Comparison of ENCODE assay signal across 8 cellular contexts in the genomic region with DNA sequence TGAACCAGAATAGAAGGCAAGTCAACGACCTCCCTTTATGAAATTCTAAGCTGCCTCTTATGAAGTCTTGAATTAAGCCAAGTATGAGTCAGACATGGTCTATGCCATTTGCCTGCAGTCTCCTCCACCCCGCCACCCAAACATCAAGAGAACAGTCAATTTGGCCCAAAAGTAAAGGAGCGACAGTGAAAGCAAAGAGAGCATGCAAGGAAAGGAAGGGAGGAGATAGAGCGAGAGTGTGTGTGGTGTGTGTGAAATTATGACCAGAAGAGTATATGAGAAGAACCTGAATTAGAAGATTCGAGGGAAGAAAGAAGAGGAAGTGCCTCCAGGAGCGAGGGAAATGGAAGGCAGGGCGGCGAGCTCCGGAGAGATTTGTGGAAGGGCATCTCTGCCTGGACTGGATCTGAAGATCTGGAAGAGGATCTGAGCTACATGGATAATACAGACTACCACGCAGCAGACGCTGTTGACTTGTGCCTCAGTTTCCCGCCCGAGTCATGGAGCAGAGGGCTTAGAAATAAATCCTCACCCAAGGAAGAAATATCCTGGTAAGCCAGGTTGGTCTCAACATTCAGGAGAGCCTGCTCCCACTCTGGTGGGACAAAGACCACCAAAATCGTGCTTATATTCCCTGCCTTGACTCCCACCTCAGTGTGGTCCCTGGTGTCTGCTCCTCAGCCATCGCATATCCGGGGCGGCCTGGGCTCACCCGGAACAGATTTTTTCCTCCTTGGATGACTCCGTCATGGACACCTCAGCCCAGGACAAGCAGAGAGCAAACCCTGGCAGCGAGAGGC. TPM values are rescaled to one million over a fixed set of nuclear protein-coding genes. Genes with fewer than 3 reads are reported as not detected.
A peak's percentile ranks its signal among the peaks of the same experiment; 100 is the strongest.
DNase-seq lines count a peak whose midpoint lies in the region; ATAC-seq, FAIRE-seq and TF ChIP-seq lines count a peak whose summit lies in the region.

No MANE protein-coding gene starts in this region.

- H3K27ac Mint-ChIP-seq in WTC11 = peak overlapping the region; percentile 95

- no peaks in the 10 kb centered on the region for H3K36me3 ChIP-seq in pancreas

- CTCF ChIA-PET in WTC11 (lab: Charles Lee) = interaction anchor here (0.8 to 1.7 kb wide), 3 partner anchors 11 to 139 kb away, joined by 3 to 7 read pairs (median 3); no protein-coding TSS in a partner anchor

- ATAC-seq in WTC11 (no peak), pancreas (peak; percentile 8 to 73 (median 44))

- H3K27me3 ChIP-seq in pancreas = no peaks in the 10 kb centered on the region

- intact Hi-C loops in pancreas (cut with DNase I) = no loop called here

- DNase-seq in HT1080 (ENCODE audit: low read depth) (peak; percentile 23), WTC11 (ENCODE audit: low spot score) (no peak), fibroblast of villous mesenchyme (ENCODE audit: low read depth) (no peak), pancreas (peak in 2 of 6 donors; percentile 13 to 62), retina (no peak), NCI-H2107 (lab: John Stamatoyannopoulos, UW) (no peak), mesenteric fat pad (ENCODE audit: low spot score) (no peak)

- H3K27me3 Mint-ChIP-seq in WTC11 (ENCODE audit: low read depth) = no peaks in the 10 kb centered on the region; the same call in 1 of the 2 replicates

- H3K4me1 ChIP-seq in pancreas = peaks cover 0 to 22% (median 15%) of the 10 kb centered on the region in 3 donors

- H3K4me3 ChIP-seq in GM12875 (ENCODE audit: low read depth, low read length) (peak overlapping the region; percentile 100), fibroblast of villous mesenchyme (ENCODE audit: low read depth, low read length) (peak overlapping the region; percentile 100), pancreas (peak overlapping the region; percentile 47 to 98 (median 86))

- no peak for TF ChIP-seq CTCF in GM12875 (IDR thresholded peaks at IDR 0.05; ENCODE audit: borderline replicate concordance, insufficient read depth, low read depth, low read length)
- no peak for TF ChIP-seq CTCF in WTC11 (IDR thresholded peaks at IDR 0.05)
- TF ChIP-seq CTCF in fibroblast of villous mesenchyme (IDR thresholded peaks at IDR 0.05; ENCODE audit: insufficient read depth, low read depth, low read length) = no peak
- no peak for TF ChIP-seq CTCF in pancreas (IDR thresholded peaks at IDR 0.05)

- FAIRE-seq in pancreas (lab: Jason Lieb, UNC) = no peak

- H3K4me3 Mint-ChIP-seq in WTC11 = peak overlapping the region; percentile 93

- POLR2A ChIA-PET in WTC11 (lab: Charles Lee) = no interaction called here

- H3K9me3 ChIP-seq in pancreas = no peaks in the 10 kb centered on the region

- peak overlapping the region; percentile 67 to 86 (median 82) for H3K27ac ChIP-seq in pancreas

- H3K9me3 Mint-ChIP-seq in WTC11 = no peaks in the 10 kb centered on the region

- peaks cover 16% of the 10 kb centered on the region for H3K4me1 Mint-ChIP-seq in WTC11

- 2% methylated on average over 20 of the region's 20 CpGs for WGBS in pancreas, 2 donors

- H3K36me3 Mint-ChIP-seq in WTC11 = peaks cover 30% of the 10 kb centered on the region

TF ChIP-seq in WTC11, 78 proteins besides CTCF, POLR2A, EP300 and RAD21:
- TF ChIP-seq ETV6 (CRISPR knock-in tag; IDR thresholded peaks at IDR 0.05) (no peak), MYBL2 (CRISPR knock-in tag; IDR thresholded peaks at IDR 0.05) (no peak), SMAD3 (CRISPR knock-in tag; IDR thresholded peaks at IDR 0.05; ENCODE audit: borderline replicate concordance) (no peak), TP53 (CRISPR knock-in tag; IDR thresholded peaks at IDR 0.05) (no peak), TEAD1 (CRISPR knock-in tag; IDR thresholded peaks at IDR 0.05) (no peak), JUN (CRISPR knock-in tag; IDR thresholded peaks at IDR 0.05) (no peak), ZNF423 (CRISPR knock-in tag; IDR thresholded peaks at IDR 0.05) (no peak), CBFB (CRISPR knock-in tag; IDR thresholded peaks at IDR 0.05; ENCODE audit: low read depth) (no peak)
- TF ChIP-seq, protein P1, sequence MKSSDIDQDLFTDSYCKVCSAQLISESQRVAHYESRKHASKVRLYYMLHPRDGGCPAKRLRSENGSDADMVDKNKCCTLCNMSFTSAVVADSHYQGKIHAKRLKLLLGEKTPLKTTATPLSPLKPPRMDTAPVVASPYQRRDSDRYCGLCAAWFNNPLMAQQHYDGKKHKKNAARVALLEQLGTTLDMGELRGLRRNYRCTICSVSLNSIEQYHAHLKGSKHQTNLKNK (CRISPR knock-in tag; IDR thresholded peaks at IDR 0.05) = no peak
- TF ChIP-seq, protein P2, sequence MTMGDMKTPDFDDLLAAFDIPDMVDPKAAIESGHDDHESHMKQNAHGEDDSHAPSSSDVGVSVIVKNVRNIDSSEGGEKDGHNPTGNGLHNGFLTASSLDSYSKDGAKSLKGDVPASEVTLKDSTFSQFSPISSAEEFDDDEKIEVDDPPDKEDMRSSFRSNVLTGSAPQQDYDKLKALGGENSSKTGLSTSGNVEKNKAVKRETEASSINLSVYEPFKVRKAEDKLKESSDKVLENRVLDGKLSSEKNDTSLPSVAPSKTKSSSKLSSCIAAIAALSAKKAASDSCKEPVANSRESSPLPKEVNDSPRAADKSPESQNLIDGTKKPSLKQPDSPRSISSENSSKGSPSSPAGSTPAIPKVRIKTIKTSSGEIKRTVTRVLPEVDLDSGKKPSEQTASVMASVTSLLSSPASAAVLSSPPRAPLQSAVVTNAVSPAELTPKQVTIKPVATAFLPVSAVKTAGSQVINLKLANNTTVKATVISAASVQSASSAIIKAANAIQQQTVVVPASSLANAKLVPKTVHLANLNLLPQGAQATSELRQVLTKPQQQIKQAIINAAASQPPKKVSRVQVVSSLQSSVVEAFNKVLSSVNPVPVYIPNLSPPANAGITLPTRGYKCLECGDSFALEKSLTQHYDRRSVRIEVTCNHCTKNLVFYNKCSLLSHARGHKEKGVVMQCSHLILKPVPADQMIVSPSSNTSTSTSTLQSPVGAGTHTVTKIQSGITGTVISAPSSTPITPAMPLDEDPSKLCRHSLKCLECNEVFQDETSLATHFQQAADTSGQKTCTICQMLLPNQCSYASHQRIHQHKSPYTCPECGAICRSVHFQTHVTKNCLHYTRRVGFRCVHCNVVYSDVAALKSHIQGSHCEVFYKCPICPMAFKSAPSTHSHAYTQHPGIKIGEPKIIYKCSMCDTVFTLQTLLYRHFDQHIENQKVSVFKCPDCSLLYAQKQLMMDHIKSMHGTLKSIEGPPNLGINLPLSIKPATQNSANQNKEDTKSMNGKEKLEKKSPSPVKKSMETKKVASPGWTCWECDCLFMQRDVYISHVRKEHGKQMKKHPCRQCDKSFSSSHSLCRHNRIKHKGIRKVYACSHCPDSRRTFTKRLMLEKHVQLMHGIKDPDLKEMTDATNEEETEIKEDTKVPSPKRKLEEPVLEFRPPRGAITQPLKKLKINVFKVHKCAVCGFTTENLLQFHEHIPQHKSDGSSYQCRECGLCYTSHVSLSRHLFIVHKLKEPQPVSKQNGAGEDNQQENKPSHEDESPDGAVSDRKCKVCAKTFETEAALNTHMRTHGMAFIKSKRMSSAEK (CRISPR knock-in tag; IDR thresholded peaks at IDR 0.05; ENCODE audit: borderline replicate concordance) = no peak
- TF ChIP-seq, protein P3, sequence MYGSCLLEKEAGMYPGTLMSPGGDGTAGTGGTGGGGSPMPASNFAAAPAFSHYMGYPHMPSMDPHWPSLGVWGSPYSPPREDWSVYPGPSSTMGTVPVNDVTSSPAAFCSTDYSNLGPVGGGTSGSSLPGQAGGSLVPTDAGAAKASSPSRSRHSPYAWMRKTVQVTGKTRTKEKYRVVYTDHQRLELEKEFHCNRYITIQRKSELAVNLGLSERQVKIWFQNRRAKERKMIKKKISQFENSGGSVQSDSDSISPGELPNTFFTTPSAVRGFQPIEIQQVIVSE (CRISPR knock-in tag; IDR thresholded peaks at IDR 0.05; ENCODE audit: borderline replicate concordance) = no peak
- TF ChIP-seq, protein P4, sequence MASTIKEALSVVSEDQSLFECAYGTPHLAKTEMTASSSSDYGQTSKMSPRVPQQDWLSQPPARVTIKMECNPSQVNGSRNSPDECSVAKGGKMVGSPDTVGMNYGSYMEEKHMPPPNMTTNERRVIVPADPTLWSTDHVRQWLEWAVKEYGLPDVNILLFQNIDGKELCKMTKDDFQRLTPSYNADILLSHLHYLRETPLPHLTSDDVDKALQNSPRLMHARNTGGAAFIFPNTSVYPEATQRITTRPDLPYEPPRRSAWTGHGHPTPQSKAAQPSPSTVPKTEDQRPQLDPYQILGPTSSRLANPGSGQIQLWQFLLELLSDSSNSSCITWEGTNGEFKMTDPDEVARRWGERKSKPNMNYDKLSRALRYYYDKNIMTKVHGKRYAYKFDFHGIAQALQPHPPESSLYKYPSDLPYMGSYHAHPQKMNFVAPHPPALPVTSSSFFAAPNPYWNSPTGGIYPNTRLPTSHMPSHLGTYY (CRISPR knock-in tag; IDR thresholded peaks at IDR 0.05) = no peak
- TF ChIP-seq, protein P5, sequence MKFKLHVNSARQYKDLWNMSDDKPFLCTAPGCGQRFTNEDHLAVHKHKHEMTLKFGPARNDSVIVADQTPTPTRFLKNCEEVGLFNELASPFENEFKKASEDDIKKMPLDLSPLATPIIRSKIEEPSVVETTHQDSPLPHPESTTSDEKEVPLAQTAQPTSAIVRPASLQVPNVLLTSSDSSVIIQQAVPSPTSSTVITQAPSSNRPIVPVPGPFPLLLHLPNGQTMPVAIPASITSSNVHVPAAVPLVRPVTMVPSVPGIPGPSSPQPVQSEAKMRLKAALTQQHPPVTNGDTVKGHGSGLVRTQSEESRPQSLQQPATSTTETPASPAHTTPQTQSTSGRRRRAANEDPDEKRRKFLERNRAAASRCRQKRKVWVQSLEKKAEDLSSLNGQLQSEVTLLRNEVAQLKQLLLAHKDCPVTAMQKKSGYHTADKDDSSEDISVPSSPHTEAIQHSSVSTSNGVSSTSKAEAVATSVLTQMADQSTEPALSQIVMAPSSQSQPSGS (CRISPR knock-in tag; IDR thresholded peaks at IDR 0.05; ENCODE audit: borderline replicate concordance, low read depth) = no peak

RNA-seq across cellular contexts. Expression of a gene that starts 0.5 kb away (rescaled TPM):
- total RNA-seq in HT1080 (2014; rRNA removed; shearing (Covaris generic)) = 36.3 and 38.0 TPM in 2 replicates
- 37.6 and 40.2 TPM in 2 replicates for polyA plus RNA-seq in HT1080 (2015; cell fraction: cytosol; rRNA removed)
- 104 and 106 TPM in 2 replicates for polyA plus RNA-seq in HT1080 (2015; cell fraction: nucleus; rRNA removed)
- total RNA-seq in WTC11 (2021) (22.1 to 24.5 TPM (median 23.6 TPM) in 3 replicates), fibroblast of villous mesenchyme (19.0 and 31.5 TPM in 2 replicates), pancreas (10 to 100 TPM in 4 of 6 donors, 1 to 10 TPM in 2; 8.0 to 18.8 (median 10.9) TPM), mesenteric fat pad (26.2 TPM)
- 10 to 100 TPM; 19.2 to 39.2 TPM for polyA plus RNA-seq in pancreas

RNA-seq across cellular contexts. Expression of a gene that starts 0.8 kb away (rescaled TPM):
- total RNA-seq in HT1080 (2014; rRNA removed; shearing (Covaris generic)) = 17.7 and 19.5 TPM in 2 replicates
- polyA plus RNA-seq in HT1080 (2015; cell fraction: cytosol; rRNA removed) = 15.5 and 18.6 TPM in 2 replicates
- 19.6 and 20.7 TPM in 2 replicates for polyA plus RNA-seq in HT1080 (2015; cell fraction: nucleus; rRNA removed)
- total RNA-seq in WTC11 (2021) (18.6 to 20.1 TPM (median 18.9 TPM) in 3 replicates), fibroblast of villous mesenchyme (31.6 and 37.1 TPM in 2 replicates), pancreas (10 to 100 TPM; 10.6 to 20.2 (median 13.6) TPM), mesenteric fat pad (36.1 TPM)
- polyA plus RNA-seq in pancreas = 1 to 10 TPM; 7.3 to 8.7 TPM
